In genomic region chr19:16180611-16181010, GRCh38 we compare ENCODE assay signal across 14 cellular contexts. TPM values are rescaled to one million over a fixed set of nuclear protein-coding genes. Genes with fewer than 3 reads are reported as not detected.
A peak's percentile ranks its signal among the peaks of the same experiment; 100 is the strongest.
DNase-seq lines count a peak whose midpoint lies in the region; ATAC-seq, FAIRE-seq and TF ChIP-seq lines count a peak whose summit lies in the region.
"Had no signal": no experiment of that assay in that cellular context is flagged by ENCODE, and none has a peak within 500 bp of the region (broad histone marks: within the 10 kb centered on the region; RNA-seq: fewer than 3 reads in every experiment).

No MANE protein-coding gene starts in this region.

- in situ Hi-C loops in K562 (cut with MboI), result loop anchor here (5.0 kb wide), 2 partner anchors 138 to 553 kb away; no protein-coding TSS in a partner anchor

- H3K23ac ChIP-seq in H9 (ENCODE audit: insufficient read length, low read depth, low read length), result no peak overlapping the region

- no peak overlapping the region for H3K18ac ChIP-seq in H9 (ENCODE audit: insufficient read length, low read depth, low read length)

- no peaks in the 10 kb centered on the region for H4K20me1 ChIP-seq in K562 (replicated peaks; ENCODE audit: control insufficient read depth, insufficient read depth, low read length)
- H4K20me1 ChIP-seq in H9 (ENCODE audit: control insufficient read depth, insufficient read depth, insufficient read length), result no peaks in the 10 kb centered on the region

- H4K8ac ChIP-seq in H9 (replicated peaks; ENCODE audit: insufficient read length, low read depth, low read length), result no peak overlapping the region

- H2BK15ac ChIP-seq in H9 (ENCODE audit: low read depth, low read length), result no peak overlapping the region

- no peaks in the 10 kb centered on the region for H3K36me3 ChIP-seq in BJ (ENCODE audit: control insufficient read depth, insufficient read depth, low read length)
- no peaks in the 10 kb centered on the region for H3K36me3 ChIP-seq in K562 (ENCODE audit: control insufficient read depth, insufficient read depth, low read length)
- H3K36me3 ChIP-seq: upper lobe of left lung had no signal

- H3K79me1 ChIP-seq in H9 (ENCODE audit: insufficient read depth, low read depth, low read length, poor library complexity, severe bottlenecking), result no peaks in the 10 kb centered on the region

- H3K23me2 ChIP-seq in H9 (ENCODE audit: insufficient read length, low read depth, low read length, poor library complexity, severe bottlenecking), result no peaks in the 10 kb centered on the region

- POLR2A ChIA-PET in BJ (lab: Charles Lee) (interaction anchor here (0.6 kb wide), 1 partner anchor 105 kb away, joined by 6 read pairs; the partner anchor contains the start of gene TPM4), K562 (lab: Yijun Ruan, JAX) (no interaction called here)
- POLR2A ChIA-PET in activated CD8-positive, alpha-beta T cell treated with anti-CD3 and anti-CD28 coated beads, Interleukin-2, amount 10 ng/mL, durations not matched to agents 7 days and 5 days (lab: Charles Lee), result no interaction called here

- H3K9ac ChIP-seq in K562 (ENCODE audit: insufficient read depth in 1 of 2, low read depth in 2 of 2, low read length in 2 of 2) (no peak overlapping the region), H9 (ENCODE audit: extremely low read depth, insufficient read length, low read length) (no peak overlapping the region)

- no peak overlapping the region for H3K56ac ChIP-seq in H9 (ENCODE audit: insufficient read length, low read depth, low read length)

- no peak overlapping the region for H3K4me3 Mint-ChIP-seq in H9
- H3K4me3 Mint-ChIP-seq in activated CD8-positive, alpha-beta T cell treated with anti-CD3 and anti-CD28 coated beads, Interleukin-2, amount 10 ng/mL, durations not matched to agents 7 days and 5 days, result no peak overlapping the region
- H3K4me3 Mint-ChIP-seq: activated naive CD8-positive, alpha-beta T cell treated with anti-CD3 and anti-CD28 coated beads, Interleukin-2, amount 10 ng/mL, durations not matched to agents 7 days and 5 days had no signal

- 6% methylated on average over 4 of the region's 4 CpGs for WGBS in K562 (ENCODE audit: insufficient coverage, low coverage, missing lambda C conversion rate)
- no CpG with 5 or more reads among the region's 4 CpGs for WGBS in H9 (ENCODE audit: extremely low coverage, insufficient read length, low lambda C conversion rate)

- H3T11ph ChIP-seq in H9 (ENCODE audit: low read length), result no peak overlapping the region

- H3K4me1 Mint-ChIP-seq in H9, result 0 out of 4 replicates have a peak, but pooled peaks cover 0 to 2% of the 10 kb centered on the region in 2 experiments
- H3K4me1 Mint-ChIP-seq in activated CD8-positive, alpha-beta T cell treated with anti-CD3 and anti-CD28 coated beads, Interleukin-2, amount 10 ng/mL, durations not matched to agents 7 days and 5 days (ENCODE audit: low read depth), result peaks cover 16% of the 10 kb centered on the region

- no TSS peak for BruUV-seq in K562 (replicated peaks; lab: Mats Ljungman, UMichigan)

- no peak overlapping the region for H2BK5ac ChIP-seq in H9 (ENCODE audit: insufficient read length, low read length)

- H4K5ac ChIP-seq in H9 (ENCODE audit: insufficient read length, low read depth, low read length), result no peak overlapping the region

- H3K27ac ChIP-seq in K562 (ENCODE audit: extremely low read depth, low read depth, low read length), result no peak overlapping the region
- H3K27ac ChIP-seq in H9 (ENCODE audit: insufficient read length, low read depth, low read length), result no peak overlapping the region
- H3K27ac ChIP-seq: upper lobe of left lung had no signal

- intact Hi-C loops in K562 (cut with micrococcal nuclease), result loop anchor here (10.0 kb wide), 1 partner anchor 336 kb away; no protein-coding TSS in a partner anchor

- H3K36me3 Mint-ChIP-seq in H9 (ENCODE audit: insufficient read depth in 1 of 3, low read depth in 3 of 3), result peaks cover 4 to 5% (median 4%) of the 10 kb centered on the region in 3 experiments; a peak in 5 of 7 replicates
- peaks cover 6% of the 10 kb centered on the region for H3K36me3 Mint-ChIP-seq in activated CD8-positive, alpha-beta T cell treated with anti-CD3 and anti-CD28 coated beads, Interleukin-2, amount 10 ng/mL, durations not matched to agents 7 days and 5 days (ENCODE audit: low read depth)

- peaks cover 0 to 8% of the 10 kb centered on the region in 2 experiments; a peak in 3 of 5 replicates for H3K9me3 Mint-ChIP-seq in H9
- H3K9me3 Mint-ChIP-seq in activated CD8-positive, alpha-beta T cell treated with anti-CD3 and anti-CD28 coated beads, Interleukin-2, amount 10 ng/mL, durations not matched to agents 7 days and 5 days (ENCODE audit: insufficient read depth), result peaks cover 3% of the 10 kb centered on the region
- H3K9me3 Mint-ChIP-seq: activated naive CD8-positive, alpha-beta T cell treated with anti-CD3 and anti-CD28 coated beads, Interleukin-2, amount 10 ng/mL, durations not matched to agents 7 days and 5 days had no signal

- H2AFZ ChIP-seq in K562 (ENCODE audit: low read depth, low read length) (no peak overlapping the region), H9 (ENCODE audit: low read length) (no peak overlapping the region)

- H3K4me3 ChIP-seq in BJ (ENCODE audit: low read depth, low read length), result no peak overlapping the region
- no peak overlapping the region for H3K4me3 ChIP-seq in K562
- H3K4me3 ChIP-seq: upper lobe of left lung had no signal

- H3K9me1 ChIP-seq in K562 (ENCODE audit: control insufficient read depth, insufficient read depth, low read length), result no peaks in the 10 kb centered on the region

- H3K4me1 ChIP-seq in K562 (replicated peaks in 1 of 2; ENCODE audit: control insufficient read depth in 2 of 2, insufficient read depth in 2 of 2, low read length in 2 of 2), result peaks cover 0 to 11% of the 10 kb centered on the region in 2 experiments; a peak in 2 of 5 replicates
- no peaks in the 10 kb centered on the region for H3K4me1 ChIP-seq in H9 (ENCODE audit: insufficient read depth, low read length)

- H4K91ac ChIP-seq in H9 (ENCODE audit: insufficient read length, low read depth, low read length), result no peak overlapping the region

- no peak for ATAC-seq in K562
- no peak for ATAC-seq in GM18870 (IDR thresholded peaks at IDR 0.05; ENCODE audit: unreplicated experiment)
- ATAC-seq in activated CD8-positive, alpha-beta T cell treated with anti-CD3 and anti-CD28 coated beads, Interleukin-2, amount 10 ng/mL, durations not matched to agents 7 days and 5 days, result no peak
- ATAC-seq: sciatic nerve had no signal

- no peak overlapping the region for H2AK5ac ChIP-seq in H9 (ENCODE audit: insufficient read length, low read length)

- H3K4ac ChIP-seq in H9 (ENCODE audit: low read depth, low read length), result no peak overlapping the region

- H3K27ac Mint-ChIP-seq in H9, result no peak overlapping the region
- H3K27ac Mint-ChIP-seq in activated CD8-positive, alpha-beta T cell treated with anti-CD3 and anti-CD28 coated beads, Interleukin-2, amount 10 ng/mL, durations not matched to agents 7 days and 5 days, result no peak overlapping the region
- H3K27ac Mint-ChIP-seq: activated naive CD8-positive, alpha-beta T cell treated with anti-CD3 and anti-CD28 coated beads, Interleukin-2, amount 10 ng/mL, durations not matched to agents 7 days and 5 days had no signal

- no peak for TF ChIP-seq POLR2A in K562 (conservative IDR thresholded peaks at IDR 0.05)

- FAIRE-seq in K562 (lab: Jason Lieb, UNC), result no peak

- CTCF ChIA-PET in BJ (lab: Yijun Ruan, JAX), result interaction anchor here (0.5 to 4.9 kb wide), 5 partner anchors 9 to 551 kb away, joined by 4 to 61 read pairs (median 5); no protein-coding TSS in a partner anchor
- CTCF ChIA-PET in K562 (lab: Yijun Ruan, JAX; ENCODE audit: low intra/inter-chr PET ratio), result interaction anchor here (0.8 to 1.2 kb wide), 2 partner anchors 8 to 139 kb away, joined by 7 read pairs; no protein-coding TSS in a partner anchor
- CTCF ChIA-PET in activated CD8-positive, alpha-beta T cell treated with anti-CD3 and anti-CD28 coated beads, Interleukin-2, amount 10 ng/mL, durations not matched to agents 7 days and 5 days (lab: Charles Lee), result interaction anchor here (0.7 to 5.1 kb wide), 2 partner anchors 117 to 140 kb away, joined by 5 to 38 read pairs; no protein-coding TSS in a partner anchor

- no peak overlapping the region for H2BK20ac ChIP-seq in H9 (ENCODE audit: low read depth, low read length, poor library complexity, severe bottlenecking)

- TF ChIP-seq EP300 in Ishikawa (IDR thresholded peaks at IDR 0.05; ENCODE audit: borderline replicate concordance) (no peak), K562 (IDR thresholded peaks at IDR 0.05; ENCODE audit: low read length) (no peak)

- no peaks in the 10 kb centered on the region for H3K9me3 ChIP-seq in K562 (replicated peaks; ENCODE audit: control insufficient read depth, insufficient read depth, low read depth, low read length)
- H3K9me3 ChIP-seq in H9 (ENCODE audit: control insufficient read depth, low read depth, low read length), result no peaks in the 10 kb centered on the region
- H3K9me3 ChIP-seq: upper lobe of left lung had no signal

- peaks cover 3% of the 10 kb centered on the region; the same call in 2 of the 3 replicates for H3K79me2 ChIP-seq in K562 (ENCODE audit: control insufficient read depth, insufficient read depth, low read length)
- no peaks in the 10 kb centered on the region for H3K79me2 ChIP-seq in H9 (ENCODE audit: insufficient read depth, low read length)

- H2BK12ac ChIP-seq in H9 (ENCODE audit: insufficient read length, low read depth, low read length), result no peak overlapping the region

- no peak for TF ChIP-seq RAD21 in Ishikawa (IDR thresholded peaks at IDR 0.05; ENCODE audit: low read depth)
- TF ChIP-seq RAD21 in K562 (CRISPR knock-in tag; conservative IDR thresholded peaks at IDR 0.05 in 1 of 2, IDR thresholded peaks at IDR 0.05 in 1 of 2), result no peak

- H3K27me3 ChIP-seq in BJ (ENCODE audit: control insufficient read depth, insufficient read depth, low read length) (no peaks in the 10 kb centered on the region), K562 (ENCODE audit: control insufficient read depth in 2 of 2, insufficient read depth in 2 of 2, low read length in 2 of 2) (peaks cover 7% of the 10 kb centered on the region in 2 experiments; a peak in 2 of 5 replicates), H9 (ENCODE audit: insufficient read depth, low read length) (no peaks in the 10 kb centered on the region)
- H3K27me3 ChIP-seq: upper lobe of left lung had no signal

- DNase-seq in BJ (ENCODE audit: low read depth) (peak; percentile 63), K562 (ENCODE audit: extremely low read depth in 1 of 4, low spot score in 3 of 4) (no peak), left kidney (ENCODE audit: low read depth, low spot score) (peak; percentile 10), H9 (no peak), NCI-H1417 (lab: John Stamatoyannopoulos, UW) (no peak)
- DNase-seq in activated CD8-positive, alpha-beta T cell treated with anti-CD3 and anti-CD28 coated beads, Interleukin-2, amount 10 ng/mL, durations not matched to agents 7 days and 5 days, result no peak
- DNase-seq: activated naive CD8-positive, alpha-beta T cell treated with anti-CD3 and anti-CD28 coated beads, Interleukin-2, amount 10 ng/mL, durations not matched to agents 7 days and 5 days; effector memory CD4-positive, alpha-beta T cell; NCI-H345; RPMI8226; upper lobe of left lung had no signal

- no peak for TF ChIP-seq CTCF in BJ (IDR thresholded peaks at IDR 0.05; ENCODE audit: insufficient read depth, low read depth, low read length)
- no peak for TF ChIP-seq CTCF in K562 (IDR thresholded peaks at IDR 0.05 in 2 of 3, conservative IDR thresholded peaks at IDR 0.05 in 1 of 3; ENCODE audit: insufficient read depth in 2 of 3, low read depth in 1 of 3, low read length in 3 of 3)
- no peak for TF ChIP-seq CTCF in H9 (conservative IDR thresholded peaks at IDR 0.05)

- H3K14ac ChIP-seq in H9 (ENCODE audit: insufficient read depth, low read length), result no peak overlapping the region

- H3K4me2 ChIP-seq in K562 (ENCODE audit: insufficient read depth, low read length) (no peak overlapping the region), H9 (ENCODE audit: insufficient read depth, insufficient read length, low read length) (no peak overlapping the region)

- H2BK120ac ChIP-seq in H9 (ENCODE audit: low read depth, low read length, poor library complexity, severe bottlenecking), result no peak overlapping the region

- H3K27me3 Mint-ChIP-seq in H9 (ENCODE audit: low read depth), result peaks cover 12% of the 10 kb centered on the region
- H3K27me3 Mint-ChIP-seq in activated CD8-positive, alpha-beta T cell treated with anti-CD3 and anti-CD28 coated beads, Interleukin-2, amount 10 ng/mL, durations not matched to agents 7 days and 5 days (ENCODE audit: low read depth), result peaks cover 11% of the 10 kb centered on the region

RNA-seq across cellular contexts. Expression of gene FAM32A, which starts 4.6 kb away (rescaled TPM):
- polyA plus RNA-seq in BJ (2011; rRNA removed) (140 and 156 TPM in 2 replicates), K562 (2011; rRNA removed) (82.6 and 96.7 TPM in 2 replicates), K562 (2014; fragmentation: Illumina TruSeq; extraction: Trizol) (76.2 and 77.8 TPM in 2 replicates), K562 (2014; fragmentation: Nextera tagmentation; extraction: Ambion mirVana) (10 to 100 TPM; 30.7 to 43.0 TPM), K562 (2014; rRNA removed) (94.5 and 102 TPM in 2 replicates)
- 25.6 and 39.8 TPM in 2 replicates for polyA minus RNA-seq in BJ (2011; rRNA and poly(A)+ RNA removed)
- 14.8 and 20.8 TPM in 2 replicates for total RNA-seq in K562 (2011; cell fraction: chromatin; rRNA removed; ENCODE audit: low replicate concordance)
- 14.2 and 16.1 TPM in 2 replicates for total RNA-seq in K562 (2011; cell fraction: nucleolus; rRNA removed)
- total RNA-seq in K562 (2011; cell fraction: nucleoplasm; rRNA removed), result 18.8 and 21.6 TPM in 2 replicates
- total RNA-seq in K562 (2014; rRNA removed) (94.5 and 95.8 TPM in 2 replicates), K562 (2014; rRNA removed; fragmentation: Illumina TruSeq; extraction: Trizol) (54.5 and 57.2 TPM in 2 replicates), K562 (2015; rRNA removed; fragmentation: Illumina TruSeq; extraction: Trizol) (70.9 and 73.7 TPM in 2 replicates), K562 (2021) (44.9 and 45.9 TPM in 2 replicates), H9 (2021) (90.4 and 91.9 TPM in 2 replicates)
- 84.9 and 85.1 TPM in 2 replicates for polyA plus RNA-seq in K562 (2011; cell fraction: cytosol; rRNA removed)
- 37.5 and 41.1 TPM in 2 replicates for polyA plus RNA-seq in K562 (2011; cell fraction: nucleus; rRNA removed)
- 50.8 and 60.4 TPM in 2 replicates for polyA plus RNA-seq in K562 (2012)
- polyA minus RNA-seq in K562 (2011; rRNA and poly(A)+ RNA removed), result 28.1 and 34.6 TPM in 2 replicates
- 14.7 and 21.1 TPM in 2 replicates for polyA minus RNA-seq in K562 (2011; cell fraction: cytosol; rRNA and poly(A)+ RNA removed)
- 6.2 and 10.3 TPM in 2 replicates for polyA minus RNA-seq in K562 (2011; cell fraction: nucleus; rRNA and poly(A)+ RNA removed)
- 10 to 100 TPM; 65.8 to 69.4 TPM for total RNA-seq in activated CD8-positive, alpha-beta T cell treated with anti-CD3 and anti-CD28 coated beads, Interleukin-2, amount 10 ng/mL, durations not matched to agents 7 days and 5 days

RNA-seq across cellular contexts. Expression of gene CIB3, which starts 7.3 kb away (rescaled TPM):
- polyA plus RNA-seq in BJ (2011; rRNA removed) (not detected in 2 replicates), K562 (2011; rRNA removed) (not detected in 2 replicates), K562 (2014; fragmentation: Illumina TruSeq; extraction: Trizol) (not detected in 2 replicates), K562 (2014; fragmentation: Nextera tagmentation; extraction: Ambion mirVana) (under 1 TPM in 1 of 2 experiments, not detected in 1; 0.08 TPM), K562 (2014; rRNA removed) (0.13 TPM in 1 of 2 replicates, not detected in the other)
- polyA minus RNA-seq in BJ (2011; rRNA and poly(A)+ RNA removed), result not detected in 2 replicates
- total RNA-seq in K562 (2011; cell fraction: chromatin; rRNA removed; ENCODE audit: low replicate concordance), result not detected in 2 replicates
- not detected in 2 replicates for total RNA-seq in K562 (2011; cell fraction: nucleolus; rRNA removed)
- total RNA-seq in K562 (2011; cell fraction: nucleoplasm; rRNA removed), result not detected in 2 replicates
- total RNA-seq in K562 (2014; rRNA removed) (not detected in 2 replicates), K562 (2014; rRNA removed; fragmentation: Illumina TruSeq; extraction: Trizol) (not detected in 2 replicates), K562 (2015; rRNA removed; fragmentation: Illumina TruSeq; extraction: Trizol) (not detected in 2 replicates), K562 (2021) (not detected in 2 replicates), H9 (2021) (not detected in 2 replicates)
- polyA plus RNA-seq in K562 (2011; cell fraction: cytosol; rRNA removed), result not detected in 2 replicates
- not detected in 2 replicates for polyA plus RNA-seq in K562 (2011; cell fraction: nucleus; rRNA removed)
- polyA plus RNA-seq in K562 (2012), result not detected in 2 replicates
- polyA minus RNA-seq in K562 (2011; rRNA and poly(A)+ RNA removed), result not detected in 2 replicates
- not detected in 2 replicates for polyA minus RNA-seq in K562 (2011; cell fraction: cytosol; rRNA and poly(A)+ RNA removed)
- polyA minus RNA-seq in K562 (2011; cell fraction: nucleus; rRNA and poly(A)+ RNA removed), result not detected in 2 replicates
- total RNA-seq in activated CD8-positive, alpha-beta T cell treated with anti-CD3 and anti-CD28 coated beads, Interleukin-2, amount 10 ng/mL, durations not matched to agents 7 days and 5 days, result not detected
- total RNA-seq: activated naive CD8-positive, alpha-beta T cell treated with anti-CD3 and anti-CD28 coated beads, Interleukin-2, amount 10 ng/mL, durations not matched to agents 7 days and 5 days; sciatic nerve; upper lobe of left lung had no signal

RNA-seq across cellular contexts. Expression of gene AP1M1, which starts 17.1 kb away (rescaled TPM):
- polyA plus RNA-seq in BJ (2011; rRNA removed) (50.9 and 72.1 TPM in 2 replicates), K562 (2011; rRNA removed) (29.1 and 42.9 TPM in 2 replicates), K562 (2014; fragmentation: Illumina TruSeq; extraction: Trizol) (35.4 and 44.5 TPM in 2 replicates), K562 (2014; fragmentation: Nextera tagmentation; extraction: Ambion mirVana) (1 to 10 TPM in 1 of 2 experiments, under 1 TPM in 1; 0.87 to 3.0 TPM), K562 (2014; rRNA removed) (34.8 and 39.4 TPM in 2 replicates)
- 64.1 and 75.0 TPM in 2 replicates for polyA minus RNA-seq in BJ (2011; rRNA and poly(A)+ RNA removed)
- 43.5 and 103 TPM in 2 replicates for total RNA-seq in K562 (2011; cell fraction: chromatin; rRNA removed; ENCODE audit: low replicate concordance)
- 56.9 and 61.7 TPM in 2 replicates for total RNA-seq in K562 (2011; cell fraction: nucleolus; rRNA removed)
- 39.8 and 44.1 TPM in 2 replicates for total RNA-seq in K562 (2011; cell fraction: nucleoplasm; rRNA removed)
- total RNA-seq in K562 (2014; rRNA removed) (48.0 and 53.8 TPM in 2 replicates), K562 (2014; rRNA removed; fragmentation: Illumina TruSeq; extraction: Trizol) (12.9 and 17.1 TPM in 2 replicates), K562 (2015; rRNA removed; fragmentation: Illumina TruSeq; extraction: Trizol) (28.1 and 28.6 TPM in 2 replicates), K562 (2021) (53.6 and 56.2 TPM in 2 replicates), H9 (2021) (30.3 and 37.6 TPM in 2 replicates)
- 39.5 and 53.3 TPM in 2 replicates for polyA plus RNA-seq in K562 (2011; cell fraction: cytosol; rRNA removed)
- 75.6 and 83.2 TPM in 2 replicates for polyA plus RNA-seq in K562 (2011; cell fraction: nucleus; rRNA removed)
- polyA plus RNA-seq in K562 (2012), result 66.8 and 85.3 TPM in 2 replicates
- polyA minus RNA-seq in K562 (2011; rRNA and poly(A)+ RNA removed), result 17.9 and 23.9 TPM in 2 replicates
- polyA minus RNA-seq in K562 (2011; cell fraction: cytosol; rRNA and poly(A)+ RNA removed), result 41.5 and 47.6 TPM in 2 replicates
- 21.9 and 34.4 TPM in 2 replicates for polyA minus RNA-seq in K562 (2011; cell fraction: nucleus; rRNA and poly(A)+ RNA removed)
- total RNA-seq in activated CD8-positive, alpha-beta T cell treated with anti-CD3 and anti-CD28 coated beads, Interleukin-2, amount 10 ng/mL, durations not matched to agents 7 days and 5 days, result 100 to 1,000 TPM; 184 to 186 TPM

RNA-seq across cellular contexts. Expression of gene HSH2D, which starts 37.1 kb away (rescaled TPM):
- polyA plus RNA-seq in BJ (2011; rRNA removed), result not detected in 2 replicates
- polyA minus RNA-seq in BJ (2011; rRNA and poly(A)+ RNA removed), result not detected in 2 replicates
- 0.81 TPM in 1 of 2 replicates, not detected in the other for total RNA-seq in K562 (2011; cell fraction: chromatin; rRNA removed; ENCODE audit: low replicate concordance)
- 0.39 and 0.67 TPM in 2 replicates for total RNA-seq in K562 (2011; cell fraction: nucleolus; rRNA removed)
- 0.37 TPM in 1 of 2 replicates, not detected in the other for total RNA-seq in K562 (2011; cell fraction: nucleoplasm; rRNA removed)
- 0.18 and 0.29 TPM in 2 replicates for total RNA-seq in K562 (2014; rRNA removed)
- total RNA-seq in K562 (2014; rRNA removed; fragmentation: Illumina TruSeq; extraction: Trizol), result 0.15 and 0.19 TPM in 2 replicates
- 1.1 TPM in 2 replicates for total RNA-seq in K562 (2015; rRNA removed; fragmentation: Illumina TruSeq; extraction: Trizol)
- total RNA-seq in K562 (2021), result 0.16 and 0.42 TPM in 2 replicates
- 0.33 and 0.39 TPM in 2 replicates for polyA plus RNA-seq in K562 (2011; rRNA removed)
- polyA plus RNA-seq in K562 (2011; cell fraction: cytosol; rRNA removed), result 0.44 and 0.69 TPM in 2 replicates
- 0.68 and 0.69 TPM in 2 replicates for polyA plus RNA-seq in K562 (2011; cell fraction: nucleus; rRNA removed)
- polyA plus RNA-seq in K562 (2012), result 0.40 and 3.0 TPM in 2 replicates
- polyA plus RNA-seq in K562 (2014; fragmentation: Illumina TruSeq; extraction: Trizol), result 0.30 and 0.42 TPM in 2 replicates
- polyA plus RNA-seq in K562 (2014; fragmentation: Nextera tagmentation; extraction: Ambion mirVana), result under 1 TPM in 1 of 2 experiments, not detected in 1; 0.03 TPM
- polyA plus RNA-seq in K562 (2014; rRNA removed), result 0.12 and 0.37 TPM in 2 replicates
- polyA minus RNA-seq in K562 (2011; rRNA and poly(A)+ RNA removed), result 0.09 TPM in 1 of 2 replicates, not detected in the other
- polyA minus RNA-seq in K562 (2011; cell fraction: cytosol; rRNA and poly(A)+ RNA removed), result not detected in 2 replicates
- 0.22 and 0.27 TPM in 2 replicates for polyA minus RNA-seq in K562 (2011; cell fraction: nucleus; rRNA and poly(A)+ RNA removed)
- total RNA-seq in H9 (2021), result 1.8 and 2.3 TPM in 2 replicates
- 10 to 100 TPM; 83.6 to 84.3 TPM for total RNA-seq in activated CD8-positive, alpha-beta T cell treated with anti-CD3 and anti-CD28 coated beads, Interleukin-2, amount 10 ng/mL, durations not matched to agents 7 days and 5 days

Comparison
In these comparisons a context has a peak if more than half of its experiments do, and no peak if none do; other contexts are left out.
1. DNase-seq: peak in BJ (single experiment) and left kidney (single experiment); none in K562 (0 of 4), H9 (single experiment), activated CD8-positive, alpha-beta T cell treated with anti-CD3 and anti-CD28 coated beads, Interleukin-2, amount 10 ng/mL, durations not matched to agents 7 days and 5 days (single experiment) and NCI-H1417 (0 of 3).